In the genomic region with DNA sequence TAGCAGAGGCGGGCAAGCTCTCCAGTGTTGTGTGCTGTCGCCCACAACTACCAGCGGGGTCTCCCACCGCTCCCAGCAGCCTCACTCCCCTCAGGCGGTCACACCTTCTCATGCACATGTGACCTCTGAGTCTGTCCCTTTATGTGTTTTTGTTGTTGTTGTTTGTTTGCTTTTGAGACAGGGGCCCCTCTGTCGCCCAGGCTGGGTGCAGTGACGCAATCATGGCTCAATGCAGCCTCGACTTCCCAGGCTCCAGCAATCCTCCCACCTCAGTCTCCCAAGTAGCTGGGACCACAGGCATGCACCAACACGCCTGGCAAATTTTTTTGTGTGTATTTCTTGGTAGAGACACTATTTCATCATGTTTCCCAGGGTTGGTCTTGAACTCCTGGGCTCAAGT, we compare ENCODE assay signal across 10 cellular contexts. TPM values are rescaled to one million over a fixed set of nuclear protein-coding genes. Genes with fewer than 3 reads are reported as not detected.
DNase-seq lines count a peak whose midpoint lies in the region; ATAC-seq and TF ChIP-seq lines count a peak whose summit lies in the region.
"Had no signal": no experiment of that assay in that cellular context is flagged by ENCODE, and none has a peak within 500 bp of the region (broad histone marks: within the 10 kb centered on the region; RNA-seq: fewer than 3 reads in every experiment).

No MANE protein-coding gene starts in this region.

- H3K4me1 ChIP-seq in iPS-18a (ENCODE audit: control insufficient read depth, low read depth, low read length) (peaks cover 8% of the 10 kb centered on the region), suprapubic skin (peaks cover 37% of the 10 kb centered on the region)

- CTCF ChIA-PET in HEK293T (lab: Yijun Ruan, JAX) = no interaction called here

- peaks cover 76% of the 10 kb centered on the region for H3K36me3 Mint-ChIP-seq in activated T-cell treated with anti-CD3 and anti-CD28 coated beads, Interleukin-2, amount 50 U/mL, for 24 hours (ENCODE audit: low read depth)
- peaks cover 47% of the 10 kb centered on the region for H3K36me3 Mint-ChIP-seq in activated T-helper 17 cell treated with anti-CD3 and anti-CD28 coated beads, Interleukin-2, amount 50 U/mL, for 72 hours (ENCODE audit: low read depth)

- ATAC-seq in activated T-helper 17 cell treated with anti-CD3 and anti-CD28 coated beads, Interleukin-2, amount 50 U/mL, for 72 hours (replicated peaks) = no peak

- H3K36me3 ChIP-seq in iPS-18a (ENCODE audit: control insufficient read depth, low read depth, low read length) = peaks cover 23% of the 10 kb centered on the region
- peaks cover 25% of the 10 kb centered on the region for H3K36me3 ChIP-seq in suprapubic skin

- TF ChIP-seq CTCF in suprapubic skin (IDR thresholded peaks at IDR 0.05) = no peak

- no peaks in the 10 kb centered on the region for H3K9me3 ChIP-seq in iPS-18a (ENCODE audit: control insufficient read depth, low read depth, low read length)
- H3K9me3 ChIP-seq in suprapubic skin = no peaks in the 10 kb centered on the region

- 62% methylated on average over 9 of the region's 9 CpGs for WGBS in suprapubic skin

- TF ChIP-seq POLR2A in suprapubic skin (IDR thresholded peaks at IDR 0.05) = no peak

- peak overlapping the region; percentile 99 for H3K27ac Mint-ChIP-seq in activated T-cell treated with anti-CD3 and anti-CD28 coated beads, Interleukin-2, amount 50 U/mL, for 24 hours
- peak overlapping the region; percentile 96 for H3K27ac Mint-ChIP-seq in activated T-helper 17 cell treated with anti-CD3 and anti-CD28 coated beads, Interleukin-2, amount 50 U/mL, for 72 hours

- H3K27ac ChIP-seq in iPS-18a (ENCODE audit: low read length) (no peak overlapping the region), suprapubic skin (no peak overlapping the region)

- no peaks in the 10 kb centered on the region for H3K9me3 Mint-ChIP-seq in activated T-cell treated with anti-CD3 and anti-CD28 coated beads, Interleukin-2, amount 50 U/mL, for 24 hours
- H3K9me3 Mint-ChIP-seq in activated T-helper 17 cell treated with anti-CD3 and anti-CD28 coated beads, Interleukin-2, amount 50 U/mL, for 72 hours = no peaks in the 10 kb centered on the region

- H3K4me1 Mint-ChIP-seq in activated T-cell treated with anti-CD3 and anti-CD28 coated beads, Interleukin-2, amount 50 U/mL, for 24 hours (ENCODE audit: low read depth) = peaks cover 48% of the 10 kb centered on the region
- H3K4me1 Mint-ChIP-seq in activated T-helper 17 cell treated with anti-CD3 and anti-CD28 coated beads, Interleukin-2, amount 50 U/mL, for 72 hours = peaks cover 9% of the 10 kb centered on the region

- no peaks in the 10 kb centered on the region for H3K27me3 ChIP-seq in iPS-18a (ENCODE audit: control insufficient read depth, insufficient read depth, low read length)
- H3K27me3 ChIP-seq in suprapubic skin = no peaks in the 10 kb centered on the region

- TF ChIP-seq EP300 in suprapubic skin (IDR thresholded peaks at IDR 0.05) = no peak

- POLR2A ChIA-PET in HEK293T (lab: Yijun Ruan, JAX) = interaction anchor here (3.2 kb wide), 1 partner anchor 32 kb away, joined by 20 read pairs; a partner anchor contains a TSS

- DNase-seq in activated T-cell treated with anti-CD3 and anti-CD28 coated beads, Interleukin-2, amount 50 U/mL, for 24 hours = no peak
- DNase-seq in activated T-cell treated with anti-CD3 and anti-CD28 coated beads for 4 hours (no peak), suprapubic skin (ENCODE audit: low spot score in 2 of 2) (no peak), activated gamma-delta T cell treated with Interleukin-2 at 50 U/mL for 16 hours (no peak), NCI-H1417 (lab: John Stamatoyannopoulos, UW) (no peak), HEK293T (ENCODE audit: extremely low spot score) (no peak)
- DNase-seq: caudate nucleus, small intestine had no signal

- H3K4me3 Mint-ChIP-seq in activated T-cell treated with anti-CD3 and anti-CD28 coated beads, Interleukin-2, amount 50 U/mL, for 24 hours = peak overlapping the region; percentile 100
- peak overlapping the region; percentile 99 for H3K4me3 Mint-ChIP-seq in activated T-helper 17 cell treated with anti-CD3 and anti-CD28 coated beads, Interleukin-2, amount 50 U/mL, for 72 hours

- no peak overlapping the region for H3K9ac ChIP-seq in iPS-18a (ENCODE audit: low read length)

- H3K4me3 ChIP-seq in iPS-18a (ENCODE audit: low read length) (peak overlapping the region; percentile 92), suprapubic skin (peak overlapping the region; percentile 100)

- no peaks in the 10 kb centered on the region for H3K27me3 Mint-ChIP-seq in activated T-cell treated with anti-CD3 and anti-CD28 coated beads, Interleukin-2, amount 50 U/mL, for 24 hours
- H3K27me3 Mint-ChIP-seq in activated T-helper 17 cell treated with anti-CD3 and anti-CD28 coated beads, Interleukin-2, amount 50 U/mL, for 72 hours = no peaks in the 10 kb centered on the region

TF ChIP-seq in HEK293T, 16 proteins besides CTCF, POLR2A, EP300 and RAD21:
- TF ChIP-seq HDGF (IDR thresholded peaks at IDR 0.05; ENCODE audit: borderline replicate concordance) (no peak), L3MBTL2 (conservative IDR thresholded peaks at IDR 0.05) (no peak), ELF4 (IDR thresholded peaks at IDR 0.05) (no peak), NFRKB (IDR thresholded peaks at IDR 0.05) (no peak), ARNT (IDR thresholded peaks at IDR 0.05) (no peak), FOXK2 (IDR thresholded peaks at IDR 0.05) (no peak), ZNF384 (IDR thresholded peaks at IDR 0.05) (no peak), CTBP1 (IDR thresholded peaks at IDR 0.05; ENCODE audit: borderline replicate concordance) (no peak)
- TF ChIP-seq, protein P1, sequence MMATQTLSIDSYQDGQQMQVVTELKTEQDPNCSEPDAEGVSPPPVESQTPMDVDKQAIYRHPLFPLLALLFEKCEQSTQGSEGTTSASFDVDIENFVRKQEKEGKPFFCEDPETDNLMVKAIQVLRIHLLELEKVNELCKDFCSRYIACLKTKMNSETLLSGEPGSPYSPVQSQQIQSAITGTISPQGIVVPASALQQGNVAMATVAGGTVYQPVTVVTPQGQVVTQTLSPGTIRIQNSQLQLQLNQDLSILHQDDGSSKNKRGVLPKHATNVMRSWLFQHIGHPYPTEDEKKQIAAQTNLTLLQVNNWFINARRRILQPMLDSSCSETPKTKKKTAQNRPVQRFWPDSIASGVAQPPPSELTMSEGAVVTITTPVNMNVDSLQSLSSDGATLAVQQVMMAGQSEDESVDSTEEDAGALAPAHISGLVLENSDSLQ (IDR thresholded peaks at IDR 0.05) = no peak

RNA-seq across cellular contexts. Expression of a gene that starts 1.5 kb away (rescaled TPM):
- total RNA-seq in activated T-helper 17 cell treated with anti-CD3 and anti-CD28 coated beads, Interleukin-2, amount 50 U/mL, for 72 hours = 10 to 100 TPM; 36.8 to 38.9 TPM
- total RNA-seq in suprapubic skin = 10 to 100 TPM; 35.0 to 59.9 (median 41.7) TPM

RNA-seq across cellular contexts. Expression of a gene that starts 1.6 kb away (rescaled TPM):
- 1 to 10 TPM; 4.3 to 5.4 TPM for total RNA-seq in activated T-helper 17 cell treated with anti-CD3 and anti-CD28 coated beads, Interleukin-2, amount 50 U/mL, for 72 hours
- 10 to 100 TPM in 2 of 4 donors, 1 to 10 TPM in 2; 7.7 to 14.8 (median 10.7) TPM for total RNA-seq in suprapubic skin

RNA-seq across cellular contexts. Expression of a gene that starts 25.8 kb away (rescaled TPM):
- 100 to 1,000 TPM; 251 to 460 TPM for total RNA-seq in activated T-helper 17 cell treated with anti-CD3 and anti-CD28 coated beads, Interleukin-2, amount 50 U/mL, for 72 hours
- 100 to 1,000 TPM; 463 to 798 (median 745) TPM for total RNA-seq in suprapubic skin

RNA-seq across cellular contexts. Expression of a gene that starts 31.4 kb away (rescaled TPM):
- total RNA-seq in activated T-helper 17 cell treated with anti-CD3 and anti-CD28 coated beads, Interleukin-2, amount 50 U/mL, for 72 hours = 100 to 1,000 TPM in 1 of 2 donors, 10 to 100 TPM in 1; 96.1 to 138 TPM
- 10 to 100 TPM; 50.3 to 71.4 (median 60.3) TPM for total RNA-seq in suprapubic skin

RNA-seq across cellular contexts. Expression of a gene that starts 31.8 kb away (rescaled TPM):
- total RNA-seq in activated T-helper 17 cell treated with anti-CD3 and anti-CD28 coated beads, Interleukin-2, amount 50 U/mL, for 72 hours = 100 to 1,000 TPM in 1 of 2 donors, 10 to 100 TPM in 1; 73.7 to 129 TPM
- 10 to 100 TPM; 47.2 to 68.5 (median 48.3) TPM for total RNA-seq in suprapubic skin
